Comparison of ENCODE assay signal across 10 cellular contexts in the genomic region with DNA sequence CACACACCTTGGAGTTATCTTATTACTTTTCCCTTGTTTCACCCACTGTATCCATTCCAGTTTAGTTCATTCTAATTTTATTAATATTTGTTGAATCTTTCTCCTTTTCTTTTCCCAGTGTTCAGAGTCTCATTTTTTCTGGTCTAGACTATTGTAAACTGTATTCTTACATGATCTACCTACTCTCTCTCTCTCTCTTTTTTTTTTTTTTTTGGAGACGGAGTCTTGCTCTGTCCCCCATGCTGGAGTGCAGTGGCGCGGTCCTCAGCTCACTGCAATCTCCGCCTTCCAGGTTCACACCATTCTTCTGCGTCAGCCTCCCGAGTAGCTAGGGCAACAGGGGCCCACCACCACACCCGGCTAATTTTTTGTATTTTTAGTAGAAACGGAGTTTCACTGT. TPM values are rescaled to one million over a fixed set of nuclear protein-coding genes. Genes with fewer than 3 reads are reported as not detected.
DNase-seq lines count a peak whose midpoint lies in the region; ATAC-seq and TF ChIP-seq lines count a peak whose summit lies in the region.
"Had no signal": no experiment of that assay in that cellular context is flagged by ENCODE, and none has a peak within 500 bp of the region (broad histone marks: within the 10 kb centered on the region; RNA-seq: fewer than 3 reads in every experiment).

No MANE protein-coding gene starts in this region.

- H3K36me3 Mint-ChIP-seq in Calu3 (ENCODE audit: insufficient read depth, unreplicated experiment): peaks cover 34% of the 10 kb centered on the region
- H3K36me3 Mint-ChIP-seq in effector memory CD8-positive, alpha-beta T cell (ENCODE audit: insufficient read depth): peaks cover 34% of the 10 kb centered on the region
- H3K36me3 Mint-ChIP-seq in osteocyte (ENCODE audit: unreplicated experiment): peaks cover 20% of the 10 kb centered on the region

- H4K20me1 ChIP-seq in PC-3 (ENCODE audit: low read length): no peaks in the 10 kb centered on the region

- H3K4me3 Mint-ChIP-seq in Calu3 (ENCODE audit: low read depth, unreplicated experiment) (peak overlapping the region; percentile 79), osteocyte (ENCODE audit: unreplicated experiment) (peak overlapping the region; percentile 98)
- H3K4me3 Mint-ChIP-seq in effector memory CD8-positive, alpha-beta T cell: peak overlapping the region; percentile 49 to 99

- intact Hi-C loops in Calu3 (cut with micrococcal nuclease; ENCODE audit: unreplicated experiment) (no loop called here), PC-3 (cut with micrococcal nuclease) (loop anchor here (2.0 kb wide), 1 partner anchor 87 kb away; no protein-coding TSS in a partner anchor)

- H3K4me1 ChIP-seq in PC-3 (ENCODE audit: insufficient read depth, low read length): peaks cover 29% of the 10 kb centered on the region

- peaks cover 37% of the 10 kb centered on the region for H3K79me2 ChIP-seq in PC-3 (ENCODE audit: low read length)

- no peak for DNase-seq in Calu3
- DNase-seq in PC-3: no peak
- no peak for DNase-seq in effector memory CD8-positive, alpha-beta T cell
- DNase-seq in osteocyte (ENCODE audit: extremely low spot score, unreplicated experiment): no peak
- no peak for DNase-seq in SIG-M5 treated with dmso at 0.1 percent for 504 hours (lab: John Stamatoyannopoulos, UW; ENCODE audit: unreplicated experiment)
- DNase-seq in NCI-H69 (lab: John Stamatoyannopoulos, UW): no peak
- DNase-seq: activated CD4-positive, alpha-beta T cell treated with anti-CD3 and anti-CD28 coated beads for 48 hours; NCI-H2081; substantia nigra had no signal

- H2AFZ ChIP-seq in PC-3 (ENCODE audit: low read length): peak overlapping the region; percentile 95; the same call in 1 of the 2 replicates

- H3K36me3 ChIP-seq in PC-3 (ENCODE audit: low read depth, low read length): peaks cover 14% of the 10 kb centered on the region

- TF ChIP-seq CTCF in Calu3 (IDR thresholded peaks at IDR 0.05; ENCODE audit: unreplicated experiment): no peak
- TF ChIP-seq CTCF in PC-3 (conservative IDR thresholded peaks at IDR 0.05; ENCODE audit: low read depth, low read length): no peak
- TF ChIP-seq CTCF in osteocyte (IDR thresholded peaks at IDR 0.05): no peak

- peaks cover 31% of the 10 kb centered on the region for H3K4me1 Mint-ChIP-seq in Calu3 (ENCODE audit: low read depth, unreplicated experiment)
- peaks cover 32 to 49% of the 10 kb centered on the region in 2 donors for H3K4me1 Mint-ChIP-seq in effector memory CD8-positive, alpha-beta T cell (ENCODE audit: low read depth in 2 of 2)
- H3K4me1 Mint-ChIP-seq in osteocyte (ENCODE audit: unreplicated experiment): peaks cover 36% of the 10 kb centered on the region

- H3K9ac ChIP-seq in PC-3 (ENCODE audit: low read length): no peak overlapping the region

- peak overlapping the region; percentile 96 for H3K4me3 ChIP-seq in PC-3 (ENCODE audit: low read length)

- H3K9me3 Mint-ChIP-seq in Calu3 (ENCODE audit: low read depth, unreplicated experiment) (no peaks in the 10 kb centered on the region), osteocyte (ENCODE audit: unreplicated experiment) (no peaks in the 10 kb centered on the region)
- H3K9me3 Mint-ChIP-seq in effector memory CD8-positive, alpha-beta T cell: no peaks in the 10 kb centered on the region

- ATAC-seq in PC-3 (no peak), HG03571 (IDR thresholded peaks at IDR 0.05; ENCODE audit: unreplicated experiment) (no peak)
- no peak for ATAC-seq in effector memory CD8-positive, alpha-beta T cell (replicated peaks)

- CTCF ChIA-PET in Calu3 (lab: Charles Lee) (no interaction called here), PC-3 (lab: Charles Lee) (no interaction called here)

- POLR2A ChIA-PET in PC-3 (lab: Charles Lee; ENCODE audit: unreplicated experiment): interaction anchor here (0.6 kb wide), 1 partner anchor 176 kb away, joined by 3 read pairs; no protein-coding TSS in a partner anchor

- H3K4me2 ChIP-seq in PC-3 (ENCODE audit: low read length): peak overlapping the region; percentile 87

- H3K27ac Mint-ChIP-seq in Calu3 (ENCODE audit: unreplicated experiment) (no peak overlapping the region), osteocyte (ENCODE audit: unreplicated experiment) (peak overlapping the region; percentile 98)
- peak overlapping the region; percentile 65 to 99 for H3K27ac Mint-ChIP-seq in effector memory CD8-positive, alpha-beta T cell

- BruUV-seq in Calu3 (replicated peaks; lab: Mats Ljungman, UMichigan) (no TSS peak), PC-3 (replicated peaks; lab: Mats Ljungman, UMichigan) (no TSS peak)

- H3K27ac ChIP-seq in PC-3 (ENCODE audit: low read length): no peak overlapping the region

- no peaks in the 10 kb centered on the region for H3K9me3 ChIP-seq in PC-3 (ENCODE audit: low read length)

- no peaks in the 10 kb centered on the region for H3K9me2 ChIP-seq in PC-3 (replicated peaks; ENCODE audit: low read length)

- H3K27me3 ChIP-seq in PC-3 (ENCODE audit: low read length): no peaks in the 10 kb centered on the region

- H3K27me3 Mint-ChIP-seq in Calu3 (ENCODE audit: unreplicated experiment) (no peaks in the 10 kb centered on the region), osteocyte (ENCODE audit: unreplicated experiment) (no peaks in the 10 kb centered on the region)
- no peaks in the 10 kb centered on the region for H3K27me3 Mint-ChIP-seq in effector memory CD8-positive, alpha-beta T cell

- no peaks in the 10 kb centered on the region for H3F3A ChIP-seq in PC-3 (ENCODE audit: low read length, unreplicated experiment)

RNA-seq across cellular contexts. Expression of a gene that starts 2.1 kb away (rescaled TPM):
- total RNA-seq in Calu3 (2022) (5.2 and 5.6 TPM in 2 replicates), PC-3 (2014; rRNA removed) (6.6 and 11.2 TPM in 2 replicates), osteocyte (8.8 and 9.8 TPM in 2 replicates)

RNA-seq across cellular contexts. Expression of a gene that starts 38.7 kb away (rescaled TPM):
- total RNA-seq in Calu3 (2022) (45.0 and 48.8 TPM in 2 replicates), PC-3 (2014; rRNA removed) (41.7 and 42.1 TPM in 2 replicates), osteocyte (56.0 and 66.6 TPM in 2 replicates)
